In the genomic region with DNA sequence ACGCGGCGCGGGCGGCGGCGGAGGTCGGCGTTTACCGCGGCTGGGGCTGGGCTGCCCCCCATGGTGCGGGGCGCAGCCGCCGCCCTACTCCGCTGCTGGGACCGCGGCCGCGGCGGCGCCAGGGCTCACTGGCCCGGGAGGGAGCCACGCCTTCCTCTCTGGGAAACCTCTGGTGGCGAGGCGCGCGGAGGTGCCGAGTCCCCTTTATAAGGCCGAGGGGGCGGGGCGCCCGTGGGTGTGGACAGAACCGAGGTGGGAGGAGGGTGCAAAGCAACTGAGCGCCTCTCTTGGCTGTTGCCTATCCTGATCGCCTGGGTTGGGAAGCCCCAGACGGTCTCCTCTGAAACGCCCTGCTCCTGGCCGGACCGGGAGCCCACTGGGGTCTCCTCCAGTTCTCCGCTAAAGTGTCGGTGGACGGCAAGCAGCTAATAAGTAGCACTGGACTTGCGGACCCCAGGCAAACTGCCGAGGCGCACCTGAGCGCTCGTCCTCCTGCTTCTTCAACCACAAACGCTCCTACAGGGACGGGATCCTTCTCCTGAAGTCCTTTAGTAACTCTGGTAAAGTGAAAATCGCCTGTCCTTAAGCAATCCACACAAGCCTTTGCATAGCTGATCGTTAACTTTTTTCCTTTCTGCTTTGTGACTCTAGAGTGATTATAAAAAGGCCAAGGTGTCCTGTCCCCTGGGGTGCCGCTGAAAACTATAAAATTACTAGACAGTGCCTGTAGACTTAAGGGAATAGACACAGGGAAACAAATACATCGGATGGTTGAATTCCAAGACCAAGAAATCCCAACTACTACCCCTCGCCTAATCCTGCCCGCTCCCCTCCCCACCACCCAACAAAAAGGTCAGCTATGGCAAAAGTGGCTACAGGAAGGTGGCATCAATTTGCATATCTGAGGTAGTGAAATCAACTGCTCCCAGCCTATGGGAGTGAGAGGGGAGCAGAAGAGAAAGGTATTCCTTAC, we compare ENCODE assay signal across 8 cellular contexts. TPM values are rescaled to one million over a fixed set of nuclear protein-coding genes. Genes with fewer than 3 reads are reported as not detected.
DNase-seq lines count a peak whose midpoint lies in the region; ATAC-seq and TF ChIP-seq lines count a peak whose summit lies in the region.

A gene (minus strand): TSS at position 182 of the 973 bp plus-strand sequence. CDS start 239 bp downstream, outside the sequence.

- CTCF ChIA-PET in AG04449 (lab: Yijun Ruan, JAX): interaction anchor here (0.8 to 8.8 kb wide), 5 partner anchors 16 to 521 kb away, joined by 3 to 106 read pairs (median 9); no protein-coding TSS in a partner anchor

- POLR2A ChIA-PET in AG04449 (lab: Yijun Ruan, JAX): no interaction called here

- H3K9me3 ChIP-seq in esophagus (ENCODE audit: control insufficient read depth in 2 of 2, insufficient read depth in 1 of 2, low read depth in 1 of 2, low read length in 1 of 2) (no peaks in the 10 kb centered on the region), tibial nerve (no peaks in the 10 kb centered on the region)

- TF ChIP-seq CTCF in AG04449 (IDR thresholded peaks at IDR 0.05; ENCODE audit: insufficient read depth, low read length, missing control alignments) (no peak), natural killer cell (IDR thresholded peaks at IDR 0.05) (no peak), tibial nerve (IDR thresholded peaks at IDR 0.05) (no peak)

- no peaks in the 10 kb centered on the region for H3K36me3 Mint-ChIP-seq in natural killer cell

- H3K9me3 Mint-ChIP-seq in natural killer cell: no peaks in the 10 kb centered on the region

- H3K27me3 Mint-ChIP-seq in natural killer cell (ENCODE audit: low read depth in 2 of 2): peaks cover 37 to 53% of the 10 kb centered on the region in 2 donors

- intact Hi-C loops in natural killer cell (cut with micrococcal nuclease): no loop called here

- no peaks in the 10 kb centered on the region for H3K27me3 ChIP-seq in esophagus (ENCODE audit: control insufficient read depth in 1 of 2, insufficient read depth in 2 of 2, low read length in 2 of 2)
- H3K27me3 ChIP-seq in tibial nerve: peaks cover 0 to 43% of the 10 kb centered on the region in 2 donors

- H3K36me3 ChIP-seq in esophagus (ENCODE audit: control insufficient read depth in 2 of 2, insufficient read depth in 2 of 2, low read length in 1 of 2) (no peaks in the 10 kb centered on the region), tibial nerve (no peaks in the 10 kb centered on the region)

- 6 to 7% methylated on average over 36 to 56 of the region's 56 CpGs for WGBS in esophagus, 2 donors
- WGBS in tibial nerve, 2 donors: 10 to 18% methylated on average over 16 to 32 of the region's 56 CpGs

- TF ChIP-seq EP300 in tibial nerve (IDR thresholded peaks at IDR 0.05): no peak

- no peak for TF ChIP-seq POLR2A in tibial nerve (IDR thresholded peaks at IDR 0.05)

- peaks cover 15 to 17% of the 10 kb centered on the region in 2 donors for H3K4me1 Mint-ChIP-seq in natural killer cell

- no peak for DNase-seq in AG04449 (ENCODE audit: low read depth, low spot score)
- peak; percentile 67 for DNase-seq in NCI-H146 treated with DMSO at 0.1 percent for 48 hours (lab: John Stamatoyannopoulos, UW; ENCODE audit: unreplicated experiment)
- DNase-seq in activated CD8-positive, alpha-beta memory T cell treated with anti-CD3 and anti-CD28 coated beads for 4 hours (ENCODE audit: low read depth in 2 of 2): peak; percentile 21 to 31
- peak; percentile 17 for DNase-seq in natural killer cell
- DNase-seq in tibial nerve (ENCODE audit: low spot score in 2 of 2): peak in 1 of 2 donors; percentile 28
- no peak for DNase-seq in pons (ENCODE audit: low spot score)

- H3K4me1 ChIP-seq in esophagus (ENCODE audit: control insufficient read depth in 2 of 2, insufficient read depth in 2 of 2, low read length in 1 of 2): peaks cover 3 to 13% of the 10 kb centered on the region in 2 donors
- H3K4me1 ChIP-seq in tibial nerve: peaks cover 0 to 24% (median 2%) of the 10 kb centered on the region in 4 donors

- H3K27ac Mint-ChIP-seq in natural killer cell: no peak within 1 kb of the TSS

- H3K27ac ChIP-seq in esophagus (ENCODE audit: low read depth in 2 of 2, low read length in 1 of 2) (no peak within 1 kb of the TSS), tibial nerve (no peak within 1 kb of the TSS)

- H3K4me3 Mint-ChIP-seq in natural killer cell: peak within 1 kb of the TSS; percentile 81

- H3K4me3 ChIP-seq in AG04449 (ENCODE audit: low read depth, low read length): peak within 1 kb of the TSS; percentile 48
- H3K4me3 ChIP-seq in esophagus (ENCODE audit: low read depth in 1 of 2, low read length in 2 of 2): peak within 1 kb of the TSS; percentile 50 to 54
- H3K4me3 ChIP-seq in tibial nerve: peak within 1 kb of the TSS; percentile 20 to 58 (median 28)

- ATAC-seq in GM19395 (IDR thresholded peaks at IDR 0.05; ENCODE audit: unreplicated experiment) (peak; percentile 37), natural killer cell (peak; percentile 37 to 54 (median 51))

RNA-seq across cellular contexts. Expression of the gene that starts here (rescaled TPM):
- polyA plus RNA-seq in esophagus: 1 to 10 TPM in 1 of 2 donors, under 1 TPM in 1; 0.29 to 1.1 TPM
- total RNA-seq in natural killer cell (10 to 100 TPM in 1 of 3 donors, under 1 TPM in 1, not detected in 1; 0.72 to 21.9 TPM), tibial nerve (10 to 100 TPM; 11.0 to 76.2 (median 26.7) TPM)

Comparison
In these comparisons a context has a peak if more than half of its experiments do, and no peak if none do; other contexts are left out.
1. DNase-seq: peak in NCI-H146 treated with DMSO at 0.1 percent for 48 hours (single experiment), activated CD8-positive, alpha-beta memory T cell treated with anti-CD3 and anti-CD28 coated beads for 4 hours (2 of 2) and natural killer cell (single experiment); none in AG04449 (single experiment) and pons (single experiment).
2. Peak in every context shown above with its lines, with median percentiles within 50 percentile points of each other: H3K4me3 ChIP-seq.